Comparison of ENCODE assay signal across 8 cellular contexts in the genomic region with DNA sequence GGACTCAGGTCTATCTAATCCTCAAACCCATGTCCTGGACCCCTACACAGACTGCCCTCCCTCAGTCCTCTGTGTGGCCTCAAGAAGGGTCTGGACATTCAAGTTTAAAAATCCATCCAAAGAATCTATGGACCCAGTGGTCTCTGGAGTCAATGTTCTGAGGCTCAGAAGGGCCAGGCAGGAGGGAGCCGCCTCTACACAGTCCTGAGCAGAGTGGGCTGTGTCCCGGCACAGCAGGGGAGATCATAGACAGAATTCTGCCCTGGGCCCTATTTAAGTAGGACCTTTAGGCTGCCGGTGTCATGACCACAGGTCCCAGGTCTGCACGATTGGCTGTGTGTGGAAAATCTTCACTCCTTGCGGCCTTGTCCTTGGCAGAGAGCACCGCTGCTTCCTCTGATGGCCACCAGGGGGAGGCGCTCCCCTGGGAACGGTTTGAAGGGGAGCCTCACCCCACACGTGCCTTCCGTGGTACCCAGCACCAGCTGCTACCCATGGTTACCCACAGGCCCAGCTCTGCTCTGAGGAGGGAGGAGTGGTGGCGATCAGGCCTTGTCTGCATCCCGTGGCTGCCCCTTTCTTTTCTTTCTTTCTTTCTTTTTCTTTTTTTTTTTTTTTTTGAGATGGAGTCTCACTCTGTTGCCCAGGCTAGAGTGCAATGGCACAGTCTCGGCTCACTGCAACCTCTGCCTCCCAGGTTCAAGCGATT. TPM values are rescaled to one million over a fixed set of nuclear protein-coding genes. Genes with fewer than 3 reads are reported as not detected.
DNase-seq lines count a peak whose midpoint lies in the region; ATAC-seq and TF ChIP-seq lines count a peak whose summit lies in the region.

No MANE protein-coding gene starts in this region.

- POLR2A ChIA-PET in CD8-positive, alpha-beta memory T cell (lab: Charles Lee) = no interaction called here

- no peaks in the 10 kb centered on the region for H3K9me3 ChIP-seq in CD8-positive, alpha-beta memory T cell (ENCODE audit: low read length)
- no peaks in the 10 kb centered on the region for H3K9me3 ChIP-seq in esophagus squamous epithelium

- no peak overlapping the region for H3K27ac Mint-ChIP-seq in CD8-positive, alpha-beta memory T cell
- H3K27ac Mint-ChIP-seq in nephron progenitor cell = no peak overlapping the region

- H3K9me3 Mint-ChIP-seq in CD8-positive, alpha-beta memory T cell = no peaks in the 10 kb centered on the region
- H3K9me3 Mint-ChIP-seq in nephron progenitor cell = peaks cover 8% of the 10 kb centered on the region

- no peaks in the 10 kb centered on the region for H3K4me1 ChIP-seq in CD8-positive, alpha-beta memory T cell (ENCODE audit: insufficient read depth, low read length)
- peaks cover 0 to 6% (median 0%) of the 10 kb centered on the region in 3 donors for H3K4me1 ChIP-seq in esophagus squamous epithelium

- TF ChIP-seq CTCF in esophagus squamous epithelium (IDR thresholded peaks at IDR 0.05) (peak; percentile 59 to 98 (median 92)), nephron progenitor cell (IDR thresholded peaks at IDR 0.05) (peak; percentile 87)

- no peak for TF ChIP-seq POLR2A in esophagus squamous epithelium (IDR thresholded peaks at IDR 0.05)

- H3K36me3 ChIP-seq in CD8-positive, alpha-beta memory T cell (ENCODE audit: insufficient read depth, low read length) = no peaks in the 10 kb centered on the region
- no peaks in the 10 kb centered on the region for H3K36me3 ChIP-seq in esophagus squamous epithelium

- 28 to 39% methylated on average over 8 to 12 of the region's 14 CpGs for WGBS in esophagus squamous epithelium, 2 donors

- H3K27ac ChIP-seq in CD8-positive, alpha-beta memory T cell (ENCODE audit: low read depth, low read length) = no peak overlapping the region
- no peak overlapping the region for H3K27ac ChIP-seq in esophagus squamous epithelium

- H3K27me3 Mint-ChIP-seq in CD8-positive, alpha-beta memory T cell = peaks cover 2 to 5% of the 10 kb centered on the region in 2 donors
- H3K27me3 Mint-ChIP-seq in nephron progenitor cell (ENCODE audit: low read depth, poor library complexity) = peaks cover 8% of the 10 kb centered on the region

- no peaks in the 10 kb centered on the region for H3K36me3 Mint-ChIP-seq in CD8-positive, alpha-beta memory T cell
- no peaks in the 10 kb centered on the region for H3K36me3 Mint-ChIP-seq in nephron progenitor cell (ENCODE audit: low read depth)

- ATAC-seq in GM21367 (IDR thresholded peaks at IDR 0.05; ENCODE audit: unreplicated experiment) = peak; percentile 71

- intact Hi-C loops in esophagus squamous epithelium (cut with DNase I) = loop anchor here (5.0 to 10.0 kb wide), 3 partner anchors 50 to 127 kb away; no protein-coding TSS in a partner anchor

- H3K4me3 Mint-ChIP-seq in CD8-positive, alpha-beta memory T cell = no peak overlapping the region
- no peak overlapping the region for H3K4me3 Mint-ChIP-seq in nephron progenitor cell

- H3K4me1 Mint-ChIP-seq in CD8-positive, alpha-beta memory T cell = peaks cover 0 to 2% (median 0%) of the 10 kb centered on the region in 3 donors
- H3K4me1 Mint-ChIP-seq in nephron progenitor cell = peaks cover 7% of the 10 kb centered on the region

- DNase-seq in CD8-positive, alpha-beta memory T cell = peak; percentile 42 to 68 (median 44)
- DNase-seq in HuH-7.5 (ENCODE audit: low spot score) (peak; percentile 44), OCI-M1 (lab: John Stamatoyannopoulos, UW) (peak; percentile 52), activated T-cell treated with anti-CD3 and anti-CD28 coated beads for 4 hours (peak; percentile 60), esophagus squamous epithelium (lab: John Stamatoyannopoulos, UW) (no peak), nephron progenitor cell (peak; percentile 70), stromal cell of bone marrow (ENCODE audit: low read depth) (peak; percentile 13)

- CTCF ChIA-PET in CD8-positive, alpha-beta memory T cell (lab: Charles Lee) = interaction anchor here (1.0 to 2.6 kb wide), 2 partner anchors 95 to 123 kb away, joined by 3 to 18 read pairs; no protein-coding TSS in a partner anchor

- no peak overlapping the region for H3K4me3 ChIP-seq in CD8-positive, alpha-beta memory T cell (ENCODE audit: low read length)
- no peak overlapping the region for H3K4me3 ChIP-seq in esophagus squamous epithelium

- H3K27me3 ChIP-seq in CD8-positive, alpha-beta memory T cell (ENCODE audit: insufficient read depth, low read length, poor library complexity, severe bottlenecking) = no peaks in the 10 kb centered on the region
- no peaks in the 10 kb centered on the region for H3K27me3 ChIP-seq in esophagus squamous epithelium

RNA-seq across cellular contexts. Expression of a gene that starts 37.9 kb away (rescaled TPM):
- under 1 TPM in 1 of 2 experiments, not detected in 1; 0.04 TPM for total RNA-seq in CD8-positive, alpha-beta memory T cell
- not detected for polyA plus RNA-seq in CD8-positive, alpha-beta memory T cell
- 10 to 100 TPM in 1 of 4 donors, 1 to 10 TPM in 1, under 1 TPM in 2; 0.11 to 10.7 (median 2.8) TPM for total RNA-seq in esophagus squamous epithelium

RNA-seq across cellular contexts. Expression of a gene that starts 39.8 kb away (rescaled TPM):
- not detected for total RNA-seq in CD8-positive, alpha-beta memory T cell
- polyA plus RNA-seq in CD8-positive, alpha-beta memory T cell = not detected
- total RNA-seq in esophagus squamous epithelium = under 1 TPM in 1 of 4 donors, not detected in 3; 0.57 TPM

RNA-seq across cellular contexts. Expression of a gene that starts 56.3 kb away (rescaled TPM):
- total RNA-seq in CD8-positive, alpha-beta memory T cell = 100 to 1,000 TPM; 147 TPM
- 52.1 TPM for polyA plus RNA-seq in CD8-positive, alpha-beta memory T cell
- 10 to 100 TPM; 49.5 to 98.5 (median 64.9) TPM for total RNA-seq in esophagus squamous epithelium

RNA-seq across cellular contexts. Expression of a gene that starts 56.4 kb away (rescaled TPM):
- 1 to 10 TPM; 6.3 to 7.3 TPM for total RNA-seq in CD8-positive, alpha-beta memory T cell
- polyA plus RNA-seq in CD8-positive, alpha-beta memory T cell = 0.54 TPM
- 1 to 10 TPM; 2.1 to 4.2 (median 3.0) TPM for total RNA-seq in esophagus squamous epithelium
